In the genomic region with DNA sequence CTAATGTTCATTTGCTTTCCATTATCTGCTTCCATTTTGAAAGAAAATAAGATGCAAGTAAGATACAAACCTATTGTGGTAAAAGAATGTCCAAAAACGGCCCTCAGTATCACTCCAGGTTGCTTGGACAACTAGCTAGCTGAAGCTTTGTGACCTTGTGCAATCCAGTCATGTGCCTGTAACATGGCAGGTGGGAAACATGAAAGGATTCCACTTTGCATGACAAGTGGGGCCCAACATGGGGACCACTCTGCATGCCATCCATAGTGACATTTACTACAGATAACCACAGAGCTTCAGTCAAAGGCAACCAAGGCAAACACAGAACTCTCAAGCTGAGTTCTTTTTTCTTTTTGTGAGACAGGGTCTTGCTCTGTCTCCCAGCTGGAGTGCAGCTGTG, we compare ENCODE assay signal across 14 cellular contexts.
"Had no signal": no experiment of that assay in that cellular context is flagged by ENCODE, and none has a peak within 500 bp of the region (broad histone marks: within the 10 kb centered on the region; RNA-seq: fewer than 3 reads in every experiment).

No MANE protein-coding gene starts in this region.

- H3K4me3 Mint-ChIP-seq: activated CD4-positive, alpha-beta memory T cell treated with anti-CD3 and anti-CD28 coated beads for 36 hours; mesothelial cell of epicardium; naive B cell; type B pancreatic cell had no signal

- H3K4me3 ChIP-seq: psoas muscle, sigmoid colon, suprapubic skin had no signal

- DNase-seq: activated CD4-positive, alpha-beta memory T cell treated with anti-CD3 and anti-CD28 coated beads for 36 hours; activated T-cell treated with anti-CD3 and anti-CD28 coated beads, Interleukin-2, amount 50 U/mL, for 48 hours; kidney; naive B cell; occipital lobe; psoas muscle; sigmoid colon; stimulated activated CD4-positive, alpha-beta T cell treated with anti-CD3 and anti-CD28 coated beads, Interleukin-12 subunit alpha, Interleukin-12 subunit beta, amount 100 ng/mL, for 4 hours; T-cell had no signal

- H3K27ac Mint-ChIP-seq: activated CD4-positive, alpha-beta memory T cell treated with anti-CD3 and anti-CD28 coated beads for 36 hours; mesothelial cell of epicardium; type B pancreatic cell had no signal

- H3K27me3 Mint-ChIP-seq: activated CD4-positive, alpha-beta memory T cell treated with anti-CD3 and anti-CD28 coated beads for 36 hours; naive B cell; T-cell; type B pancreatic cell had no signal

- H3K9me3 Mint-ChIP-seq: activated CD4-positive, alpha-beta memory T cell treated with anti-CD3 and anti-CD28 coated beads for 36 hours; dendritic cell treated with granulocyte-macrophage colony-stimulating factor and Interleukin-4, amounts not matched to agents 40 ng/mL and 50 ng/mL, for 4 days had no signal

- H3K9me3 ChIP-seq: sigmoid colon, suprapubic skin had no signal

- H3K27me3 ChIP-seq: sigmoid colon, suprapubic skin had no signal

- H3K4me1 ChIP-seq: psoas muscle had no signal

- ATAC-seq: psoas muscle had no signal

- H3K27ac ChIP-seq: psoas muscle, sigmoid colon, VCaP had no signal
